9 cellular contexts compared by ENCODE assay signal in genomic region chr9:121860744-121861143, GRCh38.
A peak's percentile ranks its signal among the peaks of the same experiment; 100 is the strongest.
DNase-seq lines count a peak whose midpoint lies in the region; ATAC-seq and TF ChIP-seq lines count a peak whose summit lies in the region.
"Had no signal": no experiment of that assay in that cellular context is flagged by ENCODE, and none has a peak within 500 bp of the region (broad histone marks: within the 10 kb centered on the region; RNA-seq: fewer than 3 reads in every experiment).

No MANE protein-coding gene starts in this region.

- H4K20me1 ChIP-seq in GM23248 (ENCODE audit: insufficient read depth), result no peaks in the 10 kb centered on the region

- intact Hi-C loops in left cardiac atrium (cut with DNase I), result loop anchor here (10.0 kb wide), 3 partner anchors 106 to 316 kb away; no protein-coding TSS in a partner anchor
- intact Hi-C loops in naive thymus-derived CD4-positive, alpha-beta T cell (cut with micrococcal nuclease), result no loop called here

- in situ Hi-C loops in GM23248 (cut with MboI) (no loop called here), brain microvascular endothelial cell (cut with HindIII; ENCODE audit: low pct_ligation_motif_present, low sequenced_read_pairs) (no loop called here)

- no peak overlapping the region for H2AFZ ChIP-seq in GM23248

- POLR2A ChIA-PET in naive thymus-derived CD4-positive, alpha-beta T cell (lab: Charles Lee), result no interaction called here

- no peaks in the 10 kb centered on the region for H3K4me1 Mint-ChIP-seq in stimulated activated effector memory CD8-positive, alpha-beta T cell treated with anti-CD3 and anti-CD28 coated beads, Interleukin-12 subunit alpha, Interleukin-12 subunit beta, amount 100 ng/mL, for 72 hours
- H3K4me1 Mint-ChIP-seq in naive thymus-derived CD4-positive, alpha-beta T cell, result no peaks in the 10 kb centered on the region

- H3K4me3 ChIP-seq in GM23248 (no peak overlapping the region), brain microvascular endothelial cell (ENCODE audit: low read depth, low read length) (no peak overlapping the region)
- H3K4me3 ChIP-seq in naive thymus-derived CD4-positive, alpha-beta T cell (ENCODE audit: low read length), result no peak overlapping the region
- H3K4me3 ChIP-seq: mucosa of descending colon had no signal

- H3K36me3 ChIP-seq in GM23248 (ENCODE audit: low read depth) (no peaks in the 10 kb centered on the region), brain microvascular endothelial cell (replicated peaks) (no peaks in the 10 kb centered on the region)
- H3K36me3 ChIP-seq in naive thymus-derived CD4-positive, alpha-beta T cell (ENCODE audit: control insufficient read depth in 2 of 3, insufficient read depth in 3 of 3, low read length in 3 of 3), result no peaks in the 10 kb centered on the region

- H3K4me3 Mint-ChIP-seq in stimulated activated effector memory CD8-positive, alpha-beta T cell treated with anti-CD3 and anti-CD28 coated beads, Interleukin-12 subunit alpha, Interleukin-12 subunit beta, amount 100 ng/mL, for 72 hours, result no peak overlapping the region
- no peak overlapping the region for H3K4me3 Mint-ChIP-seq in naive thymus-derived CD4-positive, alpha-beta T cell

- DNase-seq in GM23248 (peak; percentile 66), brain microvascular endothelial cell (peak; percentile 94), left cardiac atrium (peak; percentile 63), GM20000 (ENCODE audit: low spot score) (no peak)
- no peak for DNase-seq in stimulated activated effector memory CD8-positive, alpha-beta T cell treated with anti-CD3 and anti-CD28 coated beads, Interleukin-12 subunit alpha, Interleukin-12 subunit beta, amount 100 ng/mL, for 72 hours (ENCODE audit: low spot score in 2 of 2)
- no peak for DNase-seq in central memory CD4-positive, alpha-beta T cell
- DNase-seq in naive thymus-derived CD4-positive, alpha-beta T cell, result no peak

- H3K4me2 ChIP-seq in GM23248 (ENCODE audit: unreplicated experiment), result no peak overlapping the region

- H3K9me3 Mint-ChIP-seq in stimulated activated effector memory CD8-positive, alpha-beta T cell treated with anti-CD3 and anti-CD28 coated beads, Interleukin-12 subunit alpha, Interleukin-12 subunit beta, amount 100 ng/mL, for 72 hours, result no peaks in the 10 kb centered on the region
- no peaks in the 10 kb centered on the region for H3K9me3 Mint-ChIP-seq in naive thymus-derived CD4-positive, alpha-beta T cell

- no peaks in the 10 kb centered on the region for H3K27me3 Mint-ChIP-seq in naive thymus-derived CD4-positive, alpha-beta T cell

- H3K36me3 Mint-ChIP-seq in stimulated activated effector memory CD8-positive, alpha-beta T cell treated with anti-CD3 and anti-CD28 coated beads, Interleukin-12 subunit alpha, Interleukin-12 subunit beta, amount 100 ng/mL, for 72 hours, result no peaks in the 10 kb centered on the region
- H3K36me3 Mint-ChIP-seq in naive thymus-derived CD4-positive, alpha-beta T cell, result no peaks in the 10 kb centered on the region

- CTCF ChIA-PET in naive thymus-derived CD4-positive, alpha-beta T cell (lab: Charles Lee), result no interaction called here

- H3K27ac ChIP-seq in GM23248 (no peak overlapping the region), brain microvascular endothelial cell (peak overlapping the region; percentile 2)
- H3K27ac ChIP-seq in naive thymus-derived CD4-positive, alpha-beta T cell (ENCODE audit: low read depth, low read length), result no peak overlapping the region

- H3K27me3 ChIP-seq in GM23248 (replicated peaks; ENCODE audit: insufficient read depth) (no peaks in the 10 kb centered on the region), brain microvascular endothelial cell (replicated peaks) (no peaks in the 10 kb centered on the region)
- peaks cover 0 to 4% of the 10 kb centered on the region in 2 donors for H3K27me3 ChIP-seq in naive thymus-derived CD4-positive, alpha-beta T cell (ENCODE audit: control insufficient read depth in 2 of 2, insufficient read depth in 2 of 2, low read length in 2 of 2)

- H3K27ac Mint-ChIP-seq in stimulated activated effector memory CD8-positive, alpha-beta T cell treated with anti-CD3 and anti-CD28 coated beads, Interleukin-12 subunit alpha, Interleukin-12 subunit beta, amount 100 ng/mL, for 72 hours, result peak overlapping the region; percentile 43
- no peak overlapping the region for H3K27ac Mint-ChIP-seq in naive thymus-derived CD4-positive, alpha-beta T cell

- H3K9ac ChIP-seq in GM23248, result no peak overlapping the region

- peaks cover 20% of the 10 kb centered on the region for H3K4me1 ChIP-seq in GM23248 (ENCODE audit: insufficient read depth)
- H3K4me1 ChIP-seq in naive thymus-derived CD4-positive, alpha-beta T cell (ENCODE audit: control insufficient read depth in 2 of 2, insufficient read depth in 2 of 2, low read length in 2 of 2), result no peaks in the 10 kb centered on the region

- peaks cover 11% of the 10 kb centered on the region; the same call in 1 of the 2 replicates for H3F3A ChIP-seq in GM23248 (ENCODE audit: insufficient read depth)

- TF ChIP-seq CTCF in brain microvascular endothelial cell (IDR thresholded peaks at IDR 0.05; ENCODE audit: low read depth, low read length, missing control alignments) (no peak), GM20000 (IDR thresholded peaks at IDR 0.05; ENCODE audit: extremely low read depth, missing control alignments) (no peak)

- H3K9me2 ChIP-seq in GM23248 (ENCODE audit: insufficient read depth), result no peaks in the 10 kb centered on the region

- WGBS in GM23248 (ENCODE audit: low coverage in 1 of 2, low lambda C conversion rate in 2 of 2, missing lambda C conversion rate in 2 of 2), 2 experiments, result 21 to 32% methylated on average over 2 of the region's 2 CpGs

- ATAC-seq in left cardiac atrium, result peak; percentile 72 to 75
- ATAC-seq in stimulated activated effector memory CD8-positive, alpha-beta T cell treated with anti-CD3 and anti-CD28 coated beads, Interleukin-12 subunit alpha, Interleukin-12 subunit beta, amount 100 ng/mL, for 72 hours, result no peak
- ATAC-seq in HG03442 (IDR thresholded peaks at IDR 0.05; ENCODE audit: unreplicated experiment), result no peak
- no peak for ATAC-seq in naive thymus-derived CD4-positive, alpha-beta T cell

- no peaks in the 10 kb centered on the region for H3K9me3 ChIP-seq in GM23248 (ENCODE audit: low read depth)
- no peaks in the 10 kb centered on the region for H3K9me3 ChIP-seq in naive thymus-derived CD4-positive, alpha-beta T cell (ENCODE audit: control insufficient read depth in 2 of 3, low read length in 3 of 3)
- H3K9me3 ChIP-seq: mucosa of descending colon had no signal

- H3K79me2 ChIP-seq in GM23248 (ENCODE audit: insufficient read depth), result no peaks in the 10 kb centered on the region

Comparison
In these comparisons a context has a peak if more than half of its experiments do, and no peak if none do; other contexts are left out.
1. DNase-seq: peak in GM23248 (single experiment), brain microvascular endothelial cell (single experiment) and left cardiac atrium (single experiment); none in stimulated activated effector memory CD8-positive, alpha-beta T cell treated with anti-CD3 and anti-CD28 coated beads, Interleukin-12 subunit alpha, Interleukin-12 subunit beta, amount 100 ng/mL, for 72 hours (0 of 2), central memory CD4-positive, alpha-beta T cell (single experiment), naive thymus-derived CD4-positive, alpha-beta T cell (0 of 9) and GM20000 (single experiment).
2. ATAC-seq: peak in left cardiac atrium (2 of 2); none in stimulated activated effector memory CD8-positive, alpha-beta T cell treated with anti-CD3 and anti-CD28 coated beads, Interleukin-12 subunit alpha, Interleukin-12 subunit beta, amount 100 ng/mL, for 72 hours (single experiment), HG03442 (single experiment) and naive thymus-derived CD4-positive, alpha-beta T cell (single experiment).
3. intact Hi-C loops: an anchor here in left cardiac atrium (10.0 kb wide); none called in naive thymus-derived CD4-positive, alpha-beta T cell.